Comparison of ENCODE assay signal across 1 cellular context in the genomic region with DNA sequence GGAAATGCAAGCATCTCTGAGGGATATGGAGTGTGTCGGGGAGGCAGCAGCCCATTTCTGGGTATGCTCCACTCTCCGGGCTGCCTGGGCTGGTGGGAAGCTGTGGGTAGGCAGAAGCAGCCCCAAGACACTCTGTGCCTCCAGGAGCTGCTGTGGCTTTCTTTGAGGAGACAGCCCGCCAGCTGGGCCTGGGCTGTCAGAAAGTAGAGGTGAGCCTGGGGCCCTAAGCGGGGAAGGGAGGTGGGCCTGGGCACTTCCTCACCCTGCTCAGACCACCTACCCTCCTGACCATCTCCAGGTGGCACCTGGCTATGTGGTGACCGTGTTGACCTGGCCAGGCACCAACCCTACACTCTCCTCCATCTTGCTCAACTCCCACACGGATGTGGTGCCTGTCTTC.
TF ChIP-seq lines count a peak whose summit lies in the region.

No MANE protein-coding gene starts in this region.

TF ChIP-seq in HepG2, 621 proteins besides CTCF, POLR2A, EP300 and RAD21:
- TF ChIP-seq POLR2G (IDR thresholded peaks at IDR 0.05; ENCODE audit: low read depth, low read length) = 0 out of 2 replicates have a peak, but pooled peaks have one; percentile 37
- TF ChIP-seq AGO2 (optimal IDR thresholded peaks at IDR 0.05; ENCODE audit: low read depth, low read length) = peak; percentile 66
- TF ChIP-seq HHEX (CRISPR knock-in tag; IDR thresholded peaks at IDR 0.05) = no peak
- peak; percentile 13; the same call in 1 of the 2 replicates for TF ChIP-seq ZNF768 (CRISPR knock-in tag; IDR thresholded peaks at IDR 0.05)
- peak; percentile 38; the same call in 1 of the 2 replicates for TF ChIP-seq RBFOX2 (IDR thresholded peaks at IDR 0.05; ENCODE audit: low read depth, low read length)
- TF ChIP-seq HOXA7 (CRISPR knock-in tag; IDR thresholded peaks at IDR 0.05) = no peak
TF ChIP-seq in HepG2: peak in this region for 4.
